9 cellular contexts compared by ENCODE assay signal in the genomic region with DNA sequence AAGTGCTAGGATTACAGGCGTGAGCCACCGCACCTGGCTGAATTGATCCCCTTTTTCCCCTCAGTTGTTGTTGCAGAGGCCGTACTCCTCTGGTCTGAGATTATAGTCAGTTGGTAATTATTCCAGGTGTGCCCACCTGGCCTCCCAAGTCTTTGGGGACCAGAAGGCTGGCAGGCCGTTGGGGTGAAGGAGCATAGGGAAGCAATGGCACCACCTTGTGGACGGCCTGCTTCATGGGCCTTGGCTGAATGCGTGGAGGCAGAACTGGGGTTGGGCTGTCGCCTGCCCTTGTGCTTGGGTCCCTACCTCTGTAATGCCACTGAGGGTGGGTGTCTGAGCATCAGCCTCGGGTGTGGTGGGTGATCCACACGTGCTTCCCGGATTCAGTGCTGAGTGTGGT.
A peak's percentile ranks its signal among the peaks of the same experiment; 100 is the strongest.
DNase-seq lines count a peak whose midpoint lies in the region; ATAC-seq, FAIRE-seq and TF ChIP-seq lines count a peak whose summit lies in the region.
"Had no signal": no experiment of that assay in that cellular context is flagged by ENCODE, and none has a peak within 500 bp of the region (broad histone marks: within the 10 kb centered on the region; RNA-seq: fewer than 3 reads in every experiment).

No MANE protein-coding gene starts in this region.

- no peaks in the 10 kb centered on the region for H4K20me1 ChIP-seq in H9 (ENCODE audit: control insufficient read depth, insufficient read depth, insufficient read length)
- H4K20me1 ChIP-seq in endothelial cell of umbilical vein (replicated peaks; ENCODE audit: control insufficient read depth, extremely low read depth, insufficient read depth, low read length) = no peaks in the 10 kb centered on the region

- H3K4me3 Mint-ChIP-seq in H9 = no peak overlapping the region
- H3K4me3 Mint-ChIP-seq in naive thymus-derived CD8-positive, alpha-beta T cell = no peak overlapping the region
- H3K4me3 Mint-ChIP-seq in stimulated activated naive CD8-positive, alpha-beta T cell treated with anti-CD3 and anti-CD28 coated beads, Interleukin-15, amount 100 ng/mL, for 72 hours = no peak overlapping the region

- no peaks in the 10 kb centered on the region for H3K79me2 ChIP-seq in H9 (ENCODE audit: insufficient read depth, low read length)
- H3K79me2 ChIP-seq in endothelial cell of umbilical vein (ENCODE audit: control insufficient read depth, insufficient read depth, low read length) = no peaks in the 10 kb centered on the region

- H3K79me1 ChIP-seq in H9 (ENCODE audit: insufficient read depth, low read depth, low read length, poor library complexity, severe bottlenecking) = no peaks in the 10 kb centered on the region

- H3K14ac ChIP-seq in H9 (ENCODE audit: insufficient read depth, low read length) = no peak overlapping the region

- in situ Hi-C loops in Caki2 (cut with HindIII; ENCODE audit: low pct_unique_long_range_greater_than_20kb, low sequenced_read_pairs) = no loop called here

- H2BK12ac ChIP-seq in H9 (ENCODE audit: insufficient read length, low read depth, low read length) = no peak overlapping the region

- H3K27me3 Mint-ChIP-seq in H9 (ENCODE audit: low read depth) = peaks cover 4% of the 10 kb centered on the region
- no peaks in the 10 kb centered on the region for H3K27me3 Mint-ChIP-seq in naive thymus-derived CD8-positive, alpha-beta T cell
- H3K27me3 Mint-ChIP-seq in stimulated activated naive CD8-positive, alpha-beta T cell treated with anti-CD3 and anti-CD28 coated beads, Interleukin-15, amount 100 ng/mL, for 72 hours = no peaks in the 10 kb centered on the region

- H2BK15ac ChIP-seq in H9 (ENCODE audit: low read depth, low read length) = no peak overlapping the region

- H3K9me3 Mint-ChIP-seq in H9 = no peaks in the 10 kb centered on the region
- H3K9me3 Mint-ChIP-seq in naive thymus-derived CD8-positive, alpha-beta T cell = no peaks in the 10 kb centered on the region
- no peaks in the 10 kb centered on the region for H3K9me3 Mint-ChIP-seq in stimulated activated naive CD8-positive, alpha-beta T cell treated with anti-CD3 and anti-CD28 coated beads, Interleukin-15, amount 100 ng/mL, for 72 hours

- WGBS in H9 (ENCODE audit: extremely low coverage, insufficient read length, low lambda C conversion rate) = no CpG with 5 or more reads among the region's 10 CpGs

- no peak overlapping the region for H3K27ac Mint-ChIP-seq in H9
- no peak overlapping the region for H3K27ac Mint-ChIP-seq in naive thymus-derived CD8-positive, alpha-beta T cell
- no peak overlapping the region for H3K27ac Mint-ChIP-seq in stimulated activated naive CD8-positive, alpha-beta T cell treated with anti-CD3 and anti-CD28 coated beads, Interleukin-15, amount 100 ng/mL, for 72 hours

- TF ChIP-seq CTCF in H9 (conservative IDR thresholded peaks at IDR 0.05) (peak; percentile 92), endothelial cell of umbilical vein (IDR thresholded peaks at IDR 0.05; ENCODE audit: extremely low read depth in 1 of 2, insufficient read depth in 1 of 2, low read depth in 1 of 2, low read length in 2 of 2) (peak; percentile 68 to 88)

- BruUV-seq in endothelial cell of umbilical vein (replicated peaks; lab: Mats Ljungman, UMichigan) = no TSS peak

- H3K18ac ChIP-seq in H9 (ENCODE audit: insufficient read length, low read depth, low read length) = no peak overlapping the region

- H4K91ac ChIP-seq in H9 (ENCODE audit: insufficient read length, low read depth, low read length) = no peak overlapping the region

- H3K4me2 ChIP-seq in H9 (ENCODE audit: insufficient read depth, insufficient read length, low read length) (no peak overlapping the region), endothelial cell of umbilical vein (ENCODE audit: insufficient read depth, low read length) (no peak overlapping the region)

- no peak overlapping the region for H2BK20ac ChIP-seq in H9 (ENCODE audit: low read depth, low read length, poor library complexity, severe bottlenecking)

- H3K9me3 ChIP-seq in H9 (ENCODE audit: control insufficient read depth, low read depth, low read length) = no peaks in the 10 kb centered on the region
- H3K9me3 ChIP-seq in endothelial cell of umbilical vein (replicated peaks; ENCODE audit: control insufficient read depth, insufficient read depth, low read length) = no peaks in the 10 kb centered on the region
- H3K9me3 ChIP-seq: SJSA1 had no signal

- peaks cover 18 to 22% of the 10 kb centered on the region in 2 experiments for H3K4me1 Mint-ChIP-seq in H9
- H3K4me1 Mint-ChIP-seq in naive thymus-derived CD8-positive, alpha-beta T cell = peaks cover 0 to 3% (median 2%) of the 10 kb centered on the region in 4 donors
- no peaks in the 10 kb centered on the region for H3K4me1 Mint-ChIP-seq in stimulated activated naive CD8-positive, alpha-beta T cell treated with anti-CD3 and anti-CD28 coated beads, Interleukin-15, amount 100 ng/mL, for 72 hours

- no peak overlapping the region for H3K23ac ChIP-seq in H9 (ENCODE audit: insufficient read length, low read depth, low read length)

- no peak overlapping the region for H4K8ac ChIP-seq in H9 (replicated peaks; ENCODE audit: insufficient read length, low read depth, low read length)

- TF ChIP-seq POLR2A in endothelial cell of umbilical vein (IDR thresholded peaks at IDR 0.05; ENCODE audit: low read depth, low read length) = no peak

- no peaks in the 10 kb centered on the region for H3K4me1 ChIP-seq in H9 (ENCODE audit: insufficient read depth, low read length)
- H3K4me1 ChIP-seq in endothelial cell of umbilical vein (ENCODE audit: control insufficient read depth, extremely low read depth, insufficient read depth, low read length) = peaks cover 4% of the 10 kb centered on the region

- H3K9ac ChIP-seq in H9 (ENCODE audit: extremely low read depth, insufficient read length, low read length) (no peak overlapping the region), endothelial cell of umbilical vein (replicated peaks; ENCODE audit: extremely low read depth, insufficient read depth, low read length) (no peak overlapping the region)

- no peak overlapping the region for H3K4ac ChIP-seq in H9 (ENCODE audit: low read depth, low read length)

- peak; percentile 32 for DNase-seq in Caki2 (ENCODE audit: low read depth)
- peak; percentile 80 for DNase-seq in H9
- peak; percentile 3 for DNase-seq in NCI-H524 treated with DMSO at 0.1 percent for 48 hours (lab: John Stamatoyannopoulos, UW)
- peak; percentile 41 to 46 for DNase-seq in activated CD8-positive, alpha-beta memory T cell treated with anti-CD3 and anti-CD28 coated beads for 4 hours (ENCODE audit: low read depth in 2 of 2)
- peak; percentile 52 for DNase-seq in endothelial cell of umbilical vein (ENCODE audit: low read depth, low spot score)
- peak; percentile 50 to 82 (median 63) for DNase-seq in naive thymus-derived CD8-positive, alpha-beta T cell
- peak; percentile 70 to 76 for DNase-seq in stimulated activated naive CD8-positive, alpha-beta T cell treated with anti-CD3 and anti-CD28 coated beads, Interleukin-15, amount 100 ng/mL, for 72 hours

- intact Hi-C loops in endothelial cell of umbilical vein (cut with micrococcal nuclease) = loop anchor here (1.0 kb wide), 3 partner anchors 72 to 218 kb away; no protein-coding TSS in a partner anchor

- H3K4me3 ChIP-seq in endothelial cell of umbilical vein (replicated peaks in 1 of 3; ENCODE audit: insufficient read depth in 1 of 3, low read depth in 1 of 3, low read length in 3 of 3) = no peak overlapping the region
- H3K4me3 ChIP-seq: SJSA1 had no signal

- no peak overlapping the region for H3T11ph ChIP-seq in H9 (ENCODE audit: low read length)

- no peaks in the 10 kb centered on the region for H3K9me1 ChIP-seq in endothelial cell of umbilical vein (replicated peaks; ENCODE audit: control insufficient read depth, extremely low read depth, insufficient read depth, low read length)

- dilution Hi-C loops in endothelial cell of umbilical vein (cut with MboI; ENCODE audit: extremely low pct_ligation_motif_present, low sequenced_read_pairs) = no loop called here

- H2BK120ac ChIP-seq in H9 (ENCODE audit: low read depth, low read length, poor library complexity, severe bottlenecking) = no peak overlapping the region

- CTCF ChIA-PET in endothelial cell of umbilical vein (lab: Charles Lee) = interaction anchor here (0.8 to 3.2 kb wide), 10 partner anchors 27 to 217 kb away, joined by 3 to 29 read pairs (median 6); partner anchors contain the start of gene GRK5

- no peaks in the 10 kb centered on the region for H3K36me3 Mint-ChIP-seq in H9 (ENCODE audit: insufficient read depth in 1 of 3, low read depth in 3 of 3)
- H3K36me3 Mint-ChIP-seq in naive thymus-derived CD8-positive, alpha-beta T cell = peaks cover 0 to 3% (median 0%) of the 10 kb centered on the region in 3 donors

- H2AFZ ChIP-seq in H9 (ENCODE audit: low read length) (no peak overlapping the region), endothelial cell of umbilical vein (ENCODE audit: low read depth, low read length) (no peak overlapping the region)

- H3K36me3 ChIP-seq in endothelial cell of umbilical vein (ENCODE audit: control insufficient read depth in 2 of 2, extremely low read depth in 1 of 2, insufficient read depth in 2 of 2, low read length in 2 of 2) = peaks cover 0 to 3% of the 10 kb centered on the region in 2 experiments
- H3K36me3 ChIP-seq: SJSA1 had no signal

- H4K5ac ChIP-seq in H9 (ENCODE audit: insufficient read length, low read depth, low read length) = no peak overlapping the region

- H3K56ac ChIP-seq in H9 (ENCODE audit: insufficient read length, low read depth, low read length) = no peak overlapping the region

- H3K27me3 ChIP-seq in H9 (ENCODE audit: insufficient read depth, low read length) (no peaks in the 10 kb centered on the region), endothelial cell of umbilical vein (ENCODE audit: control insufficient read depth in 2 of 2, insufficient read depth in 2 of 2, low read length in 2 of 2) (no peaks in the 10 kb centered on the region)
- H3K27me3 ChIP-seq: SJSA1 had no signal

- no peak overlapping the region for H3K27ac ChIP-seq in H9 (ENCODE audit: insufficient read length, low read depth, low read length)
- H3K27ac ChIP-seq in endothelial cell of umbilical vein (ENCODE audit: insufficient read depth, low read depth, low read length) = no peak overlapping the region
- H3K27ac ChIP-seq: SJSA1 had no signal

- no peak overlapping the region for H2AK5ac ChIP-seq in H9 (ENCODE audit: insufficient read length, low read length)

- H2BK5ac ChIP-seq in H9 (ENCODE audit: insufficient read length, low read length) = no peak overlapping the region

- no peaks in the 10 kb centered on the region for H3K23me2 ChIP-seq in H9 (ENCODE audit: insufficient read length, low read depth, low read length, poor library complexity, severe bottlenecking)

- ATAC-seq in naive thymus-derived CD8-positive, alpha-beta T cell = peak; percentile 79 to 93
- ATAC-seq in stimulated activated naive CD8-positive, alpha-beta T cell treated with anti-CD3 and anti-CD28 coated beads, Interleukin-15, amount 100 ng/mL, for 72 hours = peak; percentile 85
- no peak for ATAC-seq in HG02884 (IDR thresholded peaks at IDR 0.05; ENCODE audit: unreplicated experiment)

- FAIRE-seq in endothelial cell of umbilical vein (lab: Jason Lieb, UNC) = no peak

- POLR2A ChIA-PET in endothelial cell of umbilical vein (lab: Charles Lee) = no interaction called here
- POLR2A ChIA-PET in naive thymus-derived CD8-positive, alpha-beta T cell (lab: Charles Lee) = no interaction called here

TF ChIP-seq in endothelial cell of umbilical vein, 7 proteins besides CTCF, POLR2A, EP300 and RAD21 (continues in another document):
- no peak for TF ChIP-seq GATA2 (IDR thresholded peaks at IDR 0.05; ENCODE audit: insufficient read depth, insufficient read length, low read depth, low read length)

Comparison
In these comparisons a context has a peak if more than half of its experiments do, and no peak if none do; other contexts are left out.
1. DNase-seq: peak in every context shown above with its lines; median percentile 80 in H9; 73 in stimulated activated naive CD8-positive, alpha-beta T cell treated with anti-CD3 and anti-CD28 coated beads, Interleukin-15, amount 100 ng/mL, for 72 hours; 63 in naive thymus-derived CD8-positive, alpha-beta T cell; 52 in endothelial cell of umbilical vein; 44 in activated CD8-positive, alpha-beta memory T cell treated with anti-CD3 and anti-CD28 coated beads for 4 hours; 32 in Caki2; 3 in NCI-H524 treated with DMSO at 0.1 percent for 48 hours.